In genomic region chr3:194091141-194091540, GRCh38 we compare ENCODE assay signal across 14 cellular contexts. TPM values are rescaled to one million over a fixed set of nuclear protein-coding genes. Genes with fewer than 3 reads are reported as not detected.
A peak's percentile ranks its signal among the peaks of the same experiment; 100 is the strongest.
DNase-seq lines count a peak whose midpoint lies in the region; ATAC-seq and TF ChIP-seq lines count a peak whose summit lies in the region.
"Had no signal": no experiment of that assay in that cellular context is flagged by ENCODE, and none has a peak within 500 bp of the region (broad histone marks: within the 10 kb centered on the region; RNA-seq: fewer than 3 reads in every experiment).

No MANE protein-coding gene starts in this region.

- in situ Hi-C loops in astrocyte of the spinal cord (cut with HindIII; ENCODE audit: low sequenced_read_pairs), result no loop called here

- no peak overlapping the region for H3K4me3 ChIP-seq in astrocyte of the spinal cord (ENCODE audit: low read depth, low read length)
- H3K4me3 ChIP-seq: prostate gland had no signal

- peak overlapping the region; percentile 34 to 50 (median 44) for H3K27ac Mint-ChIP-seq in nephron
- no peak overlapping the region for H3K27ac Mint-ChIP-seq in activated naive CD8-positive, alpha-beta T cell treated with anti-CD3 and anti-CD28 coated beads, Interleukin-2, amount 50 U/mL, for 24 hours
- H3K27ac Mint-ChIP-seq: activated naive CD8-positive, alpha-beta T cell had no signal

- TF ChIP-seq CTCF in astrocyte of the spinal cord (IDR thresholded peaks at IDR 0.05; ENCODE audit: low read depth, low read length) (no peak), nephron (IDR thresholded peaks at IDR 0.05; ENCODE audit: unreplicated experiment in 3 of 3) (no peak)

- DNase-seq in ELF-1 (ENCODE audit: low read depth, low spot score) (peak; percentile 44), M059J (ENCODE audit: low read depth) (peak; percentile 100), astrocyte of the spinal cord (ENCODE audit: low read depth, low spot score) (peak; percentile 78), NCI-H526 treated with DMSO at 0.1 percent for 48 hours (lab: John Stamatoyannopoulos, UW) (no peak)
- no peak for DNase-seq in activated naive CD8-positive, alpha-beta T cell treated with anti-CD3 and anti-CD28 coated beads, Interleukin-2, amount 50 U/mL, for 24 hours
- DNase-seq: activated CD4-positive, alpha-beta T cell treated with anti-CD3 and anti-CD28 coated beads, Interleukin-2, amount 50 U/mL, for 4 hours; COR-L47; NCI-H1436; T-helper 1 cell had no signal

- no peak overlapping the region for H3K4me3 Mint-ChIP-seq in nephron
- H3K4me3 Mint-ChIP-seq in activated naive CD8-positive, alpha-beta T cell treated with anti-CD3 and anti-CD28 coated beads, Interleukin-2, amount 50 U/mL, for 24 hours, result no peak overlapping the region
- H3K4me3 Mint-ChIP-seq: activated naive CD8-positive, alpha-beta T cell had no signal

- peaks cover 61% of the 10 kb centered on the region for H3K4me1 Mint-ChIP-seq in nephron
- H3K4me1 Mint-ChIP-seq in activated naive CD8-positive, alpha-beta T cell treated with anti-CD3 and anti-CD28 coated beads, Interleukin-2, amount 50 U/mL, for 24 hours, result peaks cover 15% of the 10 kb centered on the region

- no peaks in the 10 kb centered on the region for H3K36me3 Mint-ChIP-seq in nephron (ENCODE audit: low read depth)
- no peaks in the 10 kb centered on the region for H3K36me3 Mint-ChIP-seq in activated naive CD8-positive, alpha-beta T cell treated with anti-CD3 and anti-CD28 coated beads, Interleukin-2, amount 50 U/mL, for 24 hours (ENCODE audit: low read depth)
- H3K36me3 Mint-ChIP-seq: activated naive CD8-positive, alpha-beta T cell had no signal

- no peaks in the 10 kb centered on the region for H3K9me3 Mint-ChIP-seq in nephron
- H3K9me3 Mint-ChIP-seq in activated naive CD8-positive, alpha-beta T cell treated with anti-CD3 and anti-CD28 coated beads, Interleukin-2, amount 50 U/mL, for 24 hours, result no peaks in the 10 kb centered on the region

- H3K27me3 Mint-ChIP-seq in nephron (ENCODE audit: low read depth), result peaks cover 11% of the 10 kb centered on the region
- peaks cover 4% of the 10 kb centered on the region for H3K27me3 Mint-ChIP-seq in activated naive CD8-positive, alpha-beta T cell treated with anti-CD3 and anti-CD28 coated beads, Interleukin-2, amount 50 U/mL, for 24 hours
- H3K27me3 Mint-ChIP-seq: activated naive CD8-positive, alpha-beta T cell had no signal

- ATAC-seq in HG02571 (IDR thresholded peaks at IDR 0.05; ENCODE audit: unreplicated experiment), result no peak
- ATAC-seq in GM21447 (IDR thresholded peaks at IDR 0.05; ENCODE audit: unreplicated experiment), result no peak
- ATAC-seq in activated naive CD8-positive, alpha-beta T cell treated with anti-CD3 and anti-CD28 coated beads, Interleukin-2, amount 50 U/mL, for 24 hours, result no peak

RNA-seq across cellular contexts. Expression of gene HES1, which starts 44.8 kb away (rescaled TPM):
- 24.7 and 31.4 TPM in 2 replicates for total RNA-seq in M059J (2014; rRNA removed; shearing (Covaris generic))

Comparison
In these comparisons a context has a peak if more than half of its experiments do, and no peak if none do; other contexts are left out.
1. DNase-seq: peak in ELF-1 (single experiment), M059J (single experiment) and astrocyte of the spinal cord (single experiment); none in NCI-H526 treated with DMSO at 0.1 percent for 48 hours (single experiment) and activated naive CD8-positive, alpha-beta T cell treated with anti-CD3 and anti-CD28 coated beads, Interleukin-2, amount 50 U/mL, for 24 hours (single experiment).